ENCODE assay signal across 17 cellular contexts in genomic region chr11:62142921-62143320, GRCh38. TPM values are rescaled to one million over a fixed set of nuclear protein-coding genes. Genes with fewer than 3 reads are reported as not detected.
A peak's percentile ranks its signal among the peaks of the same experiment; 100 is the strongest.
DNase-seq lines count a peak whose midpoint lies in the region; ATAC-seq and TF ChIP-seq lines count a peak whose summit lies in the region.
"Had no signal": no experiment of that assay in that cellular context is flagged by ENCODE, and none has a peak within 500 bp of the region (broad histone marks: within the 10 kb centered on the region; RNA-seq: fewer than 3 reads in every experiment).

No MANE protein-coding gene starts in this region.

- H3K27me3 Mint-ChIP-seq in activated naive CD4-positive, alpha-beta T cell treated with anti-CD3 and anti-CD28 coated beads, Interleukin-2, amount 10 ng/mL, durations not matched to agents 7 days and 5 days, result no peaks in the 10 kb centered on the region
- no peaks in the 10 kb centered on the region for H3K27me3 Mint-ChIP-seq in endodermal cell (ENCODE audit: insufficient read depth)
- H3K27me3 Mint-ChIP-seq: naive thymus-derived CD4-positive, alpha-beta T cell had no signal

- no peaks in the 10 kb centered on the region for H3K9me3 ChIP-seq in endodermal cell (ENCODE audit: control insufficient read depth, low read length)
- no peaks in the 10 kb centered on the region for H3K9me3 ChIP-seq in upper lobe of right lung
- H3K9me3 ChIP-seq in left lung, result no peaks in the 10 kb centered on the region
- H3K9me3 ChIP-seq: A549, thoracic aorta had no signal

- H3K9me3 Mint-ChIP-seq in activated naive CD4-positive, alpha-beta T cell treated with anti-CD3 and anti-CD28 coated beads, Interleukin-2, amount 10 ng/mL, durations not matched to agents 7 days and 5 days, result no peaks in the 10 kb centered on the region
- no peaks in the 10 kb centered on the region for H3K9me3 Mint-ChIP-seq in endodermal cell
- H3K9me3 Mint-ChIP-seq: naive thymus-derived CD4-positive, alpha-beta T cell had no signal

- H3K9ac ChIP-seq in endodermal cell (ENCODE audit: extremely low read depth, low read length, poor library complexity, severe bottlenecking), result no peak overlapping the region

- DNase-seq in activated naive CD4-positive, alpha-beta T cell treated with anti-CD3 and anti-CD28 coated beads, Interleukin-2, amount 10 ng/mL, durations not matched to agents 7 days and 5 days, result no peak
- DNase-seq in activated naive CD4-positive, alpha-beta T cell treated with Interleukin-2 at 50 U/mL for 16 hours, result no peak
- DNase-seq in endodermal cell, result peak; percentile 34
- DNase-seq in mesenteric fat pad (ENCODE audit: low spot score), result peak; percentile 88
- DNase-seq in upper lobe of right lung, result peak; percentile 52
- no peak for DNase-seq in cortex of kidney (lab: John Stamatoyannopoulos, UW)
- DNase-seq in left lung, result no peak
- DNase-seq in HK-2 (ENCODE audit: unreplicated experiment), result no peak
- DNase-seq: NCI-H1417 treated with DMSO at 0.1 percent for 48 hours, NCI-H774, PC-3, T1000 had no signal

- H3K36me3 ChIP-seq in endodermal cell (ENCODE audit: control insufficient read depth, insufficient read depth, low read length) (peaks cover 59% of the 10 kb centered on the region), upper lobe of right lung (peaks cover 55% of the 10 kb centered on the region), left lung (peaks cover 0 to 96% of the 10 kb centered on the region in 2 donors)

- TF ChIP-seq CTCF in endodermal cell (conservative IDR thresholded peaks at IDR 0.05) (no peak), upper lobe of right lung (IDR thresholded peaks at IDR 0.05) (no peak), left lung (IDR thresholded peaks at IDR 0.05) (no peak)

- no peaks in the 10 kb centered on the region for H3K4me1 Mint-ChIP-seq in activated naive CD4-positive, alpha-beta T cell treated with anti-CD3 and anti-CD28 coated beads, Interleukin-2, amount 10 ng/mL, durations not matched to agents 7 days and 5 days
- no peaks in the 10 kb centered on the region for H3K4me1 Mint-ChIP-seq in endodermal cell
- H3K4me1 Mint-ChIP-seq: naive thymus-derived CD4-positive, alpha-beta T cell had no signal

- WGBS in endodermal cell (ENCODE audit: insufficient coverage in 1 of 2, insufficient read length in 1 of 2), 2 experiments, result 86 to 88% methylated on average over 3 of the region's 3 CpGs

- CTCF ChIA-PET in activated naive CD4-positive, alpha-beta T cell treated with anti-CD3 and anti-CD28 coated beads, Interleukin-2, amount 10 ng/mL, durations not matched to agents 7 days and 5 days (lab: Charles Lee), result no interaction called here

- H3K36me3 Mint-ChIP-seq in activated naive CD4-positive, alpha-beta T cell treated with anti-CD3 and anti-CD28 coated beads, Interleukin-2, amount 10 ng/mL, durations not matched to agents 7 days and 5 days, result peaks cover 57% of the 10 kb centered on the region
- H3K36me3 Mint-ChIP-seq in endodermal cell (ENCODE audit: low read depth), result peaks cover 49% of the 10 kb centered on the region

- H3K27ac Mint-ChIP-seq in activated naive CD4-positive, alpha-beta T cell treated with anti-CD3 and anti-CD28 coated beads, Interleukin-2, amount 10 ng/mL, durations not matched to agents 7 days and 5 days, result peak overlapping the region; percentile 72
- H3K27ac Mint-ChIP-seq in endodermal cell, result no peak overlapping the region

- no peak overlapping the region for H3K4me3 Mint-ChIP-seq in activated naive CD4-positive, alpha-beta T cell treated with anti-CD3 and anti-CD28 coated beads, Interleukin-2, amount 10 ng/mL, durations not matched to agents 7 days and 5 days
- no peak overlapping the region for H3K4me3 Mint-ChIP-seq in endodermal cell
- H3K4me3 Mint-ChIP-seq: naive thymus-derived CD4-positive, alpha-beta T cell had no signal

- H3K4me1 ChIP-seq in endodermal cell (ENCODE audit: control insufficient read depth, insufficient read depth, low read length) (no peaks in the 10 kb centered on the region), upper lobe of right lung (no peaks in the 10 kb centered on the region), left lung (no peaks in the 10 kb centered on the region)
- H3K4me1 ChIP-seq: A549 had no signal

- intact Hi-C loops in upper lobe of right lung (cut with DNase I), result no loop called here
- intact Hi-C loops in left lung (cut with DNase I), result no loop called here

- H3K27me3 ChIP-seq in endodermal cell (ENCODE audit: control insufficient read depth, insufficient read depth, low read length, poor library complexity, severe bottlenecking) (no peaks in the 10 kb centered on the region), upper lobe of right lung (no peaks in the 10 kb centered on the region), left lung (no peaks in the 10 kb centered on the region)

- no peak overlapping the region for H3K27ac ChIP-seq in endodermal cell (ENCODE audit: low read depth, low read length)
- no peak overlapping the region for H3K27ac ChIP-seq in upper lobe of right lung
- H3K27ac ChIP-seq in left lung, result no peak overlapping the region
- H3K27ac ChIP-seq: A549, thoracic aorta had no signal

- no peak overlapping the region for H3K4me3 ChIP-seq in endodermal cell (ENCODE audit: low read length)
- no peak overlapping the region for H3K4me3 ChIP-seq in upper lobe of right lung
- no peak overlapping the region for H3K4me3 ChIP-seq in left lung
- H3K4me3 ChIP-seq: A549, thoracic aorta had no signal

- ATAC-seq in upper lobe of right lung (no peak), left lung (no peak)
- ATAC-seq: naive thymus-derived CD4-positive, alpha-beta T cell; PC-3 had no signal

RNA-seq across cellular contexts. Expression of gene INCENP, which starts 19.1 kb away (rescaled TPM):
- 100 to 1,000 TPM in 1 of 2 donors, 10 to 100 TPM in 1; 58.1 to 115 TPM for total RNA-seq in endodermal cell
- polyA plus RNA-seq in endodermal cell (2013, experiment 1 of 2), result 83.6 TPM
- polyA plus RNA-seq in endodermal cell (2013, experiment 2 of 2), result 83.0 TPM
- 14.7 TPM for total RNA-seq in mesenteric fat pad
- total RNA-seq in upper lobe of right lung, result 19.5 TPM
- 10 to 100 TPM; 17.3 to 21.6 TPM for total RNA-seq in left lung

RNA-seq across cellular contexts. Expression of gene SCGB1D1, which starts 47.1 kb away (rescaled TPM):
- not detected for total RNA-seq in endodermal cell
- polyA plus RNA-seq in endodermal cell (2013, experiment 1 of 2), result not detected
- not detected for polyA plus RNA-seq in endodermal cell (2013, experiment 2 of 2)
- total RNA-seq in mesenteric fat pad, result not detected
- not detected for total RNA-seq in upper lobe of right lung
- not detected for total RNA-seq in left lung
- total RNA-seq: frontal cortex; lower leg skin; naive thymus-derived CD4-positive, alpha-beta T cell; PC-3; thoracic aorta had no signal
- polyA plus RNA-seq: A549; naive thymus-derived CD4-positive, alpha-beta T cell had no signal

Comparison
In these comparisons a context has a peak if more than half of its experiments do, and no peak if none do; other contexts are left out.
1. DNase-seq: peak in endodermal cell (single experiment), mesenteric fat pad (single experiment) and upper lobe of right lung (single experiment); none in activated naive CD4-positive, alpha-beta T cell treated with anti-CD3 and anti-CD28 coated beads, Interleukin-2, amount 10 ng/mL, durations not matched to agents 7 days and 5 days (single experiment), activated naive CD4-positive, alpha-beta T cell treated with Interleukin-2 at 50 U/mL for 16 hours (single experiment), cortex of kidney (single experiment), left lung (0 of 2) and HK-2 (single experiment).